In the genomic region with DNA sequence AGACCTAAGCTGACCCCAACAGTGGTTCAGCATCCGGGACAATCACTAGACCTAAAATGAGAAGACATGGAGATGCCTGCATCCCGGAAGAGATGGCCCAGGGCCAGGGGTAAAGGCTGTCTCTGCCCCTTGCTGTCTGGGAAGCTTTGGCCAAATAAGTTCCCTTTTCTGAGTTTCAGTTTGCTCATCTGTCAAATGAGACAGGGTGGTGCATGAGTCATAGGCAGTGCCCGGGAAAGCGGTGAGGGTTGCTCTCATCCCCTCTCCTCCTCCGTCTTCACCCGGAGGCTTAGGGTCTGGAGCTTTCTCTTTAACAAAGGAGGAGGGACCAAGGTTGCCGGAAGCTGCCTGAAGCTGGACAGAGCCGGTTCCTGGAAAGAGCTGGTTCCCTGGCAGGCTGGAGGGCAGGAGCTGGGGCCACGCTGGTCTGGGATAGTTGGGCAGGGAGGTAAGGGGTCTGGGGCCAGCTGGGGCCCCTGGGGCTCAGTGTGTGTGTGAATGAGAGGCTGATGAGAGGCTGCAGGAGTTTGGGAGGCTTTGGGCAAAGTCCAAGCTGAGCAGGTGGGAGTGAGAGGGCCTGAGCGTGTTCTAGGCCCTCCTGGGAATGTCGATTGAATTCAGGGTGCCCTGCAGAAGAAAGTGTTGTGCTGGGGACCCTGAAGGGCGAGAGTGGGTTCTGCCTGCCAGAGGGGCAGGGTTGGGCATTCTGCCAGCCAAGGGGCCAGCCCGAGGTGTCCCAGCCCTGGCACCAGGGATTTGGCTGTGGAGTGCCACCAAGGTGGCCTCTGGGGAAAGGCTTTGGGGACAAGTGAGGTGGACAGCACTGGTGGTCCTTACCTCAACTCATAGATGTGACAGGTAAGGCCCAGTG, we compare ENCODE assay signal across 1 cellular context.
TF ChIP-seq lines count a peak whose summit lies in the region.

A gene with protein sequence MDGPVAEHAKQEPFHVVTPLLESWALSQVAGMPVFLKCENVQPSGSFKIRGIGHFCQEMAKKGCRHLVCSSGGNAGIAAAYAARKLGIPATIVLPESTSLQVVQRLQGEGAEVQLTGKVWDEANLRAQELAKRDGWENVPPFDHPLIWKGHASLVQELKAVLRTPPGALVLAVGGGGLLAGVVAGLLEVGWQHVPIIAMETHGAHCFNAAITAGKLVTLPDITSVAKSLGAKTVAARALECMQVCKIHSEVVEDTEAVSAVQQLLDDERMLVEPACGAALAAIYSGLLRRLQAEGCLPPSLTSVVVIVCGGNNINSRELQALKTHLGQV (plus strand): TSS at position 351 of the 871 bp plus-strand sequence. CDS start 5,603 bp downstream, outside the sequence.

TF ChIP-seq in endothelial cell of umbilical vein, 7 proteins besides CTCF, POLR2A, EP300 and RAD21 (continued from another document):
- TF ChIP-seq GATA2 (IDR thresholded peaks at IDR 0.05; ENCODE audit: insufficient read depth, insufficient read length, low read depth, low read length) (no peak), FOS (IDR thresholded peaks at IDR 0.05; ENCODE audit: borderline replicate concordance, insufficient read depth, low read length) (peak; percentile 14), JUN (IDR thresholded peaks at IDR 0.05; ENCODE audit: borderline replicate concordance, insufficient read depth, insufficient read length, low read depth) (peak; percentile 15)
